25 cellular contexts compared by ENCODE assay signal in the genomic region with DNA sequence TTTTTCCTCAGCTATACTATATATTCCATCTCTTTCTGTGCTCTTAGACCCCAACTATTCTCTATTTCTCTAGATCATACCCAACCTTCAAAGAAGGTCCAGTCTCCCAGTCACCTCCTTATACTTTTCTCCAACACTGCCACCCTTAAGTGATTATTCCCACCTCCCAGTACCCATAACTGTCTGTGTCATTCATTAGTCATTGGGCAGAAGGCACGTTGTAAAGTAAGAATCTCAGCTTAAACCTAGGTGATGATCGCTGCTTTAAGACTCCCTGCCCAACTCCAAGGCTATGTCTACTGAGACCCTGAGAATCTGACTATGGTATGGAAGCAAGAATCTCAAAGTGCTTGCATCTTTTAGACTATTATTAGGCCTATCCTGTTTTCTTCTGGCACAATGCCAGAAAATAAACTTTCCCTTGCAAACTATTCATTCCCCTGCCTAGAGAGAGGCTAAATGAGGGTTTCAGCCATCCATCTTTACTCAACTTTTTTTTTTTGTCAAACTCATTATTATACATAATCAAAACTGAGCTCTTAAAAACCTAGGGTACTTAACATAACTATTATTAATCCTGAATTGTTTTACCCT.
DNase-seq lines count a peak whose midpoint lies in the region; FAIRE-seq and TF ChIP-seq lines count a peak whose summit lies in the region.
"Had no signal": no experiment of that assay in that cellular context is flagged by ENCODE, and none has a peak within 500 bp of the region (broad histone marks: within the 10 kb centered on the region; RNA-seq: fewer than 3 reads in every experiment).

No MANE protein-coding gene starts in this region.

- no peaks in the 10 kb centered on the region for H3K36me3 Mint-ChIP-seq in MCF 10A (ENCODE audit: insufficient read depth, unreplicated experiment)
- H3K36me3 Mint-ChIP-seq: CD4-positive, CD25-positive, alpha-beta regulatory T cell had no signal

- H3K4me1 ChIP-seq in breast epithelium = peaks cover 0 to 7% of the 10 kb centered on the region in 2 donors
- H3K4me1 ChIP-seq: BE2C, SJSA1 had no signal

- H3K27ac ChIP-seq in breast epithelium = no peak overlapping the region
- H3K27ac ChIP-seq: SJSA1 had no signal

- H3K36me3 ChIP-seq in breast epithelium = no peaks in the 10 kb centered on the region
- H3K36me3 ChIP-seq: BE2C, SJSA1 had no signal

- intact Hi-C loops in MCF 10A (cut with micrococcal nuclease) = no loop called here
- intact Hi-C loops in breast epithelium (cut with DNase I; ENCODE audit: low total_unique reads) = no loop called here

- H3K27ac Mint-ChIP-seq in MCF 10A (ENCODE audit: low read depth, unreplicated experiment) = no peak overlapping the region
- H3K27ac Mint-ChIP-seq: CD4-positive, CD25-positive, alpha-beta regulatory T cell; GM23338 had no signal

- H3K4me3 ChIP-seq in breast epithelium (no peak overlapping the region), epithelial cell of esophagus (ENCODE audit: low read length) (no peak overlapping the region)
- H3K4me3 ChIP-seq: GM23338, SJSA1 had no signal

- POLR2A ChIA-PET in MCF 10A (lab: Yijun Ruan, JAX) = no interaction called here

- no TSS peak for BruUV-seq in MCF 10A (replicated peaks; lab: Mats Ljungman, UMichigan)

- H3K4me1 Mint-ChIP-seq in MCF 10A (ENCODE audit: insufficient read depth, unreplicated experiment) = peaks cover 6% of the 10 kb centered on the region
- H3K4me1 Mint-ChIP-seq: CD4-positive, CD25-positive, alpha-beta regulatory T cell had no signal

- H3K9me3 ChIP-seq in breast epithelium = no peaks in the 10 kb centered on the region
- H3K9me3 ChIP-seq: BE2C, SJSA1 had no signal

- DNase-seq in MCF 10A (ENCODE audit: unreplicated experiment) (peak; percentile 27), breast epithelium (ENCODE audit: low spot score in 2 of 2) (no peak), RCC 7860 (ENCODE audit: low spot score) (peak; percentile 18), epithelial cell of esophagus (ENCODE audit: low read depth) (peak; percentile 70), cerebellar nuclear complex (lab: John Stamatoyannopoulos, UW) (no peak), NCI-H748 (lab: John Stamatoyannopoulos, UW; ENCODE audit: unreplicated experiment) (no peak), NCI-H146 treated with DMSO at 0.1 percent for 48 hours (lab: John Stamatoyannopoulos, UW; ENCODE audit: unreplicated experiment) (no peak)
- DNase-seq: BE2C; CD4-positive, CD25-positive, alpha-beta regulatory T cell; COR-L47; DMS153; GF-D8; HCEC 1CT; KBM-7; NCI-H1417 treated with DMSO at 0.1 percent for 48 hours; NCI-H2029 treated with DMSO at 0.1 percent for 48 hours; NCI-H2171 treated with DMSO at 0.1 percent for 48 hours; NCI-H446 treated with DMSO at 0.1 percent for 48 hours; NCI-H748 treated with DMSO at 0.1 percent for 48 hours; NK-92 treated with Interleukin-12 subunit alpha and Interleukin-12 subunit beta, amount 100 ng/mL, for 24 hours; RPMI8226; SW 1271 had no signal

- H3K9me3 Mint-ChIP-seq in MCF 10A (ENCODE audit: unreplicated experiment) = peaks cover 8% of the 10 kb centered on the region
- H3K9me3 Mint-ChIP-seq: GM23338 had no signal

- H3K27me3 ChIP-seq in breast epithelium = no peaks in the 10 kb centered on the region
- H3K27me3 ChIP-seq: BE2C, SJSA1 had no signal

- TF ChIP-seq POLR2A in breast epithelium (IDR thresholded peaks at IDR 0.05) = no peak

- H3K4me3 Mint-ChIP-seq in MCF 10A (ENCODE audit: unreplicated experiment) = no peak overlapping the region
- H3K4me3 Mint-ChIP-seq: CD4-positive, CD25-positive, alpha-beta regulatory T cell; GM23338 had no signal

- H3K27me3 Mint-ChIP-seq in MCF 10A (ENCODE audit: insufficient read depth, unreplicated experiment) = no peaks in the 10 kb centered on the region
- H3K27me3 Mint-ChIP-seq: CD4-positive, CD25-positive, alpha-beta regulatory T cell had no signal

- TF ChIP-seq CTCF in MCF 10A (IDR thresholded peaks at IDR 0.05; ENCODE audit: unreplicated experiment) (no peak), breast epithelium (IDR thresholded peaks at IDR 0.05) (no peak), epithelial cell of esophagus (IDR thresholded peaks at IDR 0.05; ENCODE audit: insufficient read depth, low read depth, low read length, missing control alignments) (no peak)

- CTCF ChIA-PET in MCF 10A (lab: Yijun Ruan, JAX) = interaction anchor here (1.0 kb wide), 1 partner anchor 182 kb away, joined by 3 read pairs; no protein-coding TSS in a partner anchor

- peak; percentile 24 for FAIRE-seq in RCC 7860 (lab: Jason Lieb, UNC)
- FAIRE-seq: GM19239 had no signal

Comparison
In these comparisons a context has a peak if more than half of its experiments do, and no peak if none do; other contexts are left out.
1. DNase-seq: peak in MCF 10A (single experiment), RCC 7860 (single experiment) and epithelial cell of esophagus (single experiment); none in breast epithelium (0 of 2), cerebellar nuclear complex (0 of 2), NCI-H748 (single experiment) and NCI-H146 treated with DMSO at 0.1 percent for 48 hours (single experiment).